Comparison of ENCODE assay signal across 1 cellular context in genomic region chr5:65100846-65101678, GRCh38.
TF ChIP-seq lines count a peak whose summit lies in the region.

No MANE protein-coding gene starts in this region.

TF ChIP-seq in GM23338, 12 proteins besides CTCF, POLR2A, EP300 and RAD21:
- TF ChIP-seq ZNF462 (CRISPR knock-in tag; IDR thresholded peaks at IDR 0.05) (no peak), ETS1 (IDR thresholded peaks at IDR 0.05) (no peak), NANOG (IDR thresholded peaks at IDR 0.05; ENCODE audit: borderline replicate concordance) (no peak), EZH2 (IDR thresholded peaks at IDR 0.05; ENCODE audit: low read depth, unreplicated experiment) (no peak), JUNB (IDR thresholded peaks at IDR 0.05; ENCODE audit: unreplicated experiment) (no peak), ZNF331 (CRISPR knock-in tag; IDR thresholded peaks at IDR 0.05; ENCODE audit: low read depth) (no peak), ZNF114 (CRISPR knock-in tag; IDR thresholded peaks at IDR 0.05) (no peak), STAT1 (IDR thresholded peaks at IDR 0.05; ENCODE audit: unreplicated experiment) (no peak), CREB1 (CRISPR knock-in tag; IDR thresholded peaks at IDR 0.05; ENCODE audit: low read depth) (no peak), EZH2phosphoT487 (IDR thresholded peaks at IDR 0.05; ENCODE audit: unreplicated experiment) (no peak), POLR2AphosphoS5 (IDR thresholded peaks at IDR 0.05; ENCODE audit: low read depth) (no peak), REST (IDR thresholded peaks at IDR 0.05; ENCODE audit: unreplicated experiment) (no peak)
TF ChIP-seq in GM23338: peak in this region for 0.
